In genomic region chr19:51346742-51347141, GRCh38 we compare ENCODE assay signal across 17 cellular contexts. TPM values are rescaled to one million over a fixed set of nuclear protein-coding genes. Genes with fewer than 3 reads are reported as not detected.
DNase-seq lines count a peak whose midpoint lies in the region; ATAC-seq and TF ChIP-seq lines count a peak whose summit lies in the region.
"Had no signal": no experiment of that assay in that cellular context is flagged by ENCODE, and none has a peak within 500 bp of the region (broad histone marks: within the 10 kb centered on the region; RNA-seq: fewer than 3 reads in every experiment).

No MANE protein-coding gene starts in this region.

- no peaks in the 10 kb centered on the region for H3K9me3 ChIP-seq in PC-3 (ENCODE audit: low read length)
- no peaks in the 10 kb centered on the region for H3K9me3 ChIP-seq in neural progenitor cell (ENCODE audit: low read depth)

- H3K79me2 ChIP-seq in PC-3 (ENCODE audit: low read length) = no peaks in the 10 kb centered on the region
- H3K79me2 ChIP-seq in neural progenitor cell (ENCODE audit: low read depth) = no peaks in the 10 kb centered on the region

- H3K4me2 ChIP-seq in PC-3 (ENCODE audit: low read length) = no peak overlapping the region
- H3K4me2 ChIP-seq in neural progenitor cell = no peak overlapping the region

- peaks cover under 1% of the 10 kb centered on the region for H3K4me1 Mint-ChIP-seq in neural progenitor cell
- peaks cover 8% of the 10 kb centered on the region for H3K4me1 Mint-ChIP-seq in stimulated activated naive CD8-positive, alpha-beta T cell treated with anti-CD3 and anti-CD28 coated beads, Interleukin-15, amount 100 ng/mL, for 72 hours

- no peaks in the 10 kb centered on the region for H3K9me3 Mint-ChIP-seq in neural progenitor cell
- H3K9me3 Mint-ChIP-seq in stimulated activated naive CD8-positive, alpha-beta T cell treated with anti-CD3 and anti-CD28 coated beads, Interleukin-15, amount 100 ng/mL, for 72 hours = no peaks in the 10 kb centered on the region
- H3K9me3 Mint-ChIP-seq: CD14-positive monocyte had no signal

- BruUV-seq in PC-3 (replicated peaks; lab: Mats Ljungman, UMichigan) = no TSS peak

- H2AFZ ChIP-seq in PC-3 (ENCODE audit: low read length) (no peak overlapping the region), neural progenitor cell (replicated peaks) (no peak overlapping the region)

- no peak overlapping the region for H3K4me3 Mint-ChIP-seq in neural progenitor cell
- no peak overlapping the region for H3K4me3 Mint-ChIP-seq in stimulated activated naive CD8-positive, alpha-beta T cell treated with anti-CD3 and anti-CD28 coated beads, Interleukin-15, amount 100 ng/mL, for 72 hours
- H3K4me3 Mint-ChIP-seq: CD14-positive monocyte, T-helper 17 cell had no signal

- 0 out of 3 replicates have a peak, but pooled peaks have one; percentile 12 for TF ChIP-seq CTCF in GM12872 (IDR thresholded peaks at IDR 0.05; ENCODE audit: insufficient read depth, low read depth, low read length)
- TF ChIP-seq CTCF in PC-3 (conservative IDR thresholded peaks at IDR 0.05; ENCODE audit: low read depth, low read length) = peak; percentile 32; the same call in 1 of the 2 replicates
- peak; percentile 23 for TF ChIP-seq CTCF in neural progenitor cell (IDR thresholded peaks at IDR 0.05)

- no peaks in the 10 kb centered on the region for H3K9me2 ChIP-seq in PC-3 (replicated peaks; ENCODE audit: low read length)

- no peak overlapping the region for H3K27ac Mint-ChIP-seq in neural progenitor cell
- no peak overlapping the region for H3K27ac Mint-ChIP-seq in stimulated activated naive CD8-positive, alpha-beta T cell treated with anti-CD3 and anti-CD28 coated beads, Interleukin-15, amount 100 ng/mL, for 72 hours
- H3K27ac Mint-ChIP-seq: T-helper 17 cell had no signal

- H3F3A ChIP-seq in PC-3 (ENCODE audit: low read length, unreplicated experiment) = no peaks in the 10 kb centered on the region
- H3F3A ChIP-seq in neural progenitor cell (ENCODE audit: low read depth) = no peaks in the 10 kb centered on the region

- peaks cover 12% of the 10 kb centered on the region for H3K36me3 Mint-ChIP-seq in neural progenitor cell

- H3K4me3 ChIP-seq in H7 (ENCODE audit: insufficient read depth, low read depth, low read length) (no peak overlapping the region), PC-3 (ENCODE audit: low read length) (no peak overlapping the region), neural progenitor cell (no peak overlapping the region)

- no peaks in the 10 kb centered on the region for H4K20me1 ChIP-seq in PC-3 (ENCODE audit: low read length)
- no peaks in the 10 kb centered on the region for H4K20me1 ChIP-seq in neural progenitor cell (ENCODE audit: low read depth)

- DNase-seq in H7 (peak; percentile 71), PC-3 (no peak), neural progenitor cell (ENCODE audit: low spot score) (no peak), head of caudate nucleus (no peak)
- no peak for DNase-seq in stimulated activated naive CD8-positive, alpha-beta T cell treated with anti-CD3 and anti-CD28 coated beads, Interleukin-15, amount 100 ng/mL, for 72 hours
- DNase-seq: DMS 273 treated with DMSO at 0.1 percent for 48 hours, KBM-7, MV-4-11, NCI-H187, NCI-H226, NCI-H524, NCI-H82, T-helper 17 cell had no signal

- CTCF ChIA-PET in PC-3 (lab: Charles Lee) = no interaction called here

- H3K4me1 ChIP-seq in PC-3 (ENCODE audit: insufficient read depth, low read length) = peaks cover 13% of the 10 kb centered on the region
- no peaks in the 10 kb centered on the region for H3K4me1 ChIP-seq in neural progenitor cell

- H3K27me3 Mint-ChIP-seq in neural progenitor cell (ENCODE audit: insufficient read depth, low read depth) = peaks cover 6% of the 10 kb centered on the region
- H3K27me3 Mint-ChIP-seq in stimulated activated naive CD8-positive, alpha-beta T cell treated with anti-CD3 and anti-CD28 coated beads, Interleukin-15, amount 100 ng/mL, for 72 hours = peaks cover 4% of the 10 kb centered on the region
- H3K27me3 Mint-ChIP-seq: T-helper 17 cell had no signal

- H3K27me3 ChIP-seq in H7 (ENCODE audit: control insufficient read depth, insufficient read depth, low read length) = peaks cover 1% of the 10 kb centered on the region; the same call in 1 of the 2 replicates
- H3K27me3 ChIP-seq in PC-3 (ENCODE audit: low read length) = no peaks in the 10 kb centered on the region
- peaks cover 6% of the 10 kb centered on the region for H3K27me3 ChIP-seq in neural progenitor cell

- H3K9ac ChIP-seq in PC-3 (ENCODE audit: low read length) (no peak overlapping the region), neural progenitor cell (no peak overlapping the region)

- POLR2A ChIA-PET in PC-3 (lab: Charles Lee; ENCODE audit: unreplicated experiment) = no interaction called here

- ATAC-seq in PC-3 = no peak
- ATAC-seq in HG02885 (IDR thresholded peaks at IDR 0.05; ENCODE audit: poor library complexity, unreplicated experiment) = no peak
- no peak for ATAC-seq in stimulated activated naive CD8-positive, alpha-beta T cell treated with anti-CD3 and anti-CD28 coated beads, Interleukin-15, amount 100 ng/mL, for 72 hours
- ATAC-seq: T-helper 17 cell had no signal

- intact Hi-C loops in PC-3 (cut with micrococcal nuclease) = no loop called here
- intact Hi-C loops in head of caudate nucleus (cut with DNase I) = no loop called here

- H3K36me3 ChIP-seq in H7 (replicated peaks; ENCODE audit: control insufficient read depth, insufficient read depth, low read length) (peaks cover 2% of the 10 kb centered on the region), PC-3 (ENCODE audit: low read depth, low read length) (peaks cover 30% of the 10 kb centered on the region), neural progenitor cell (no peaks in the 10 kb centered on the region)

- no peak overlapping the region for H3K27ac ChIP-seq in PC-3 (ENCODE audit: low read length)
- no peak overlapping the region for H3K27ac ChIP-seq in neural progenitor cell

RNA-seq across cellular contexts. Expression of gene VSIG10L, which starts 4.8 kb away (rescaled TPM):
- total RNA-seq in H7 (2014; rRNA removed; shearing (Covaris generic)) = 9.6 and 13.2 TPM in 2 replicates
- total RNA-seq in PC-3 (2014; rRNA removed) (3.1 and 3.5 TPM in 2 replicates), neural progenitor cell (ENCODE audit: low replicate concordance) (2.7 and 6.0 TPM in 2 replicates)

RNA-seq across cellular contexts. Expression of gene ETFB, which starts 19.4 kb away (rescaled TPM):
- 106 and 125 TPM in 2 replicates for total RNA-seq in H7 (2014; rRNA removed; shearing (Covaris generic))
- total RNA-seq in PC-3 (2014; rRNA removed) (249 and 320 TPM in 2 replicates), neural progenitor cell (ENCODE audit: low replicate concordance) (27.0 and 38.9 TPM in 2 replicates)

RNA-seq across cellular contexts. Expression of gene CLDND2, which starts 22.1 kb away (rescaled TPM):
- total RNA-seq in H7 (2014; rRNA removed; shearing (Covaris generic)) = 0.89 and 1.2 TPM in 2 replicates
- total RNA-seq in PC-3 (2014; rRNA removed) (0.95 TPM in 1 of 2 replicates, not detected in the other), neural progenitor cell (ENCODE audit: low replicate concordance) (not detected in 2 replicates)
- total RNA-seq: SK-MEL-5 had no signal

RNA-seq across cellular contexts. Expression of gene NKG7, which starts 25.7 kb away (rescaled TPM):
- total RNA-seq in H7 (2014; rRNA removed; shearing (Covaris generic)) = not detected in 2 replicates
- total RNA-seq in PC-3 (2014; rRNA removed) (not detected in 2 replicates), neural progenitor cell (ENCODE audit: low replicate concordance) (not detected in 2 replicates)
- total RNA-seq: SK-MEL-5 had no signal

RNA-seq across cellular contexts. Expression of gene IGLON5, which starts 35.3 kb away (rescaled TPM):
- total RNA-seq in H7 (2014; rRNA removed; shearing (Covaris generic)) = 18.2 and 24.5 TPM in 2 replicates
- total RNA-seq in PC-3 (2014; rRNA removed) (not detected in 2 replicates), neural progenitor cell (ENCODE audit: low replicate concordance) (5.4 and 15.8 TPM in 2 replicates)
- total RNA-seq: SK-MEL-5, T-helper 17 cell had no signal
